2 cellular contexts compared by ENCODE assay signal in genomic region chr17:57106836-57107497, GRCh38.
A peak's percentile ranks its signal among the peaks of the same experiment; 100 is the strongest.
TF ChIP-seq lines count a peak whose summit lies in the region.

No MANE protein-coding gene starts in this region.

TF ChIP-seq in HepG2, 621 proteins besides CTCF, POLR2A, EP300 and RAD21 (continues in another document):
- 0 out of 4 replicates have a peak, but pooled peaks of 1 of the 2 experiments have one; percentile 5 for TF ChIP-seq HMGXB4 (CRISPR knock-in tag; IDR thresholded peaks at IDR 0.05; ENCODE audit: borderline replicate concordance in 1 of 2, low read depth in 1 of 2)
- TF ChIP-seq ZNF605 (CRISPR knock-in tag; IDR thresholded peaks at IDR 0.05) = 0 out of 2 replicates have a peak, but pooled peaks have one; percentile 37
- TF ChIP-seq ZNF639 (CRISPR knock-in tag; conservative IDR thresholded peaks at IDR 0.05) = no peak
- 0 out of 2 replicates have a peak, but pooled peaks have one; percentile 52 for TF ChIP-seq CHCHD3 (CRISPR knock-in tag; IDR thresholded peaks at IDR 0.05)
- TF ChIP-seq NRL (CRISPR knock-in tag; IDR thresholded peaks at IDR 0.05; ENCODE audit: borderline replicate concordance) = 0 out of 2 replicates have a peak, but pooled peaks have one; percentile 29
- TF ChIP-seq RAD51 (IDR thresholded peaks at IDR 0.05; ENCODE audit: borderline replicate concordance) = no peak
- TF ChIP-seq KDM5B (CRISPR knock-in tag; IDR thresholded peaks at IDR 0.05; ENCODE audit: borderline replicate concordance) = peak; percentile 33; the same call in 1 of the 2 replicates
- TF ChIP-seq MED8 (CRISPR knock-in tag; IDR thresholded peaks at IDR 0.05; ENCODE audit: insufficient replicate concordance) = peak; percentile 49
- no peak for TF ChIP-seq ZNF234 (CRISPR knock-in tag; conservative IDR thresholded peaks at IDR 0.05)
- TF ChIP-seq ZZZ3 (CRISPR knock-in tag; IDR thresholded peaks at IDR 0.05; ENCODE audit: borderline replicate concordance) = 0 out of 2 replicates have a peak, but pooled peaks have one; percentile 13
- 0 out of 2 replicates have a peak, but pooled peaks have one; percentile 52 for TF ChIP-seq ZNF891 (CRISPR knock-in tag; IDR thresholded peaks at IDR 0.05)
- peak; percentile 13; the same call in 1 of the 2 replicates for TF ChIP-seq NR0B2 (CRISPR knock-in tag; IDR thresholded peaks at IDR 0.05)
- TF ChIP-seq NFKB2 (CRISPR knock-in tag; IDR thresholded peaks at IDR 0.05; ENCODE audit: borderline replicate concordance) = peak; percentile 11; the same call in 1 of the 2 replicates
- 0 out of 2 replicates have a peak, but pooled peaks have one; percentile 14 for TF ChIP-seq ZFP91 (CRISPR knock-in tag; IDR thresholded peaks at IDR 0.05; ENCODE audit: borderline replicate concordance)
- no peak for TF ChIP-seq ZNF225 (CRISPR knock-in tag; IDR thresholded peaks at IDR 0.05)
- peak; percentile 5; the same call in 1 of the 2 replicates for TF ChIP-seq ZNF776 (CRISPR knock-in tag; IDR thresholded peaks at IDR 0.05)
- peak; percentile 19; the same call in 1 of the 2 replicates for TF ChIP-seq HIVEP1 (CRISPR knock-in tag; IDR thresholded peaks at IDR 0.05)
- no peak for TF ChIP-seq ATAD3A (CRISPR knock-in tag; IDR thresholded peaks at IDR 0.05)
- TF ChIP-seq ZNF12 (CRISPR knock-in tag; IDR thresholded peaks at IDR 0.05) = no peak

TF ChIP-seq in H1, 55 proteins besides CTCF, POLR2A, EP300 and RAD21:
- no peak for TF ChIP-seq RNF2 (IDR thresholded peaks at IDR 0.05; ENCODE audit: borderline replicate concordance, low read depth, low read length, missing control alignments, poor library complexity, severe bottlenecking)
- no peak for TF ChIP-seq CBX5 (IDR thresholded peaks at IDR 0.05; ENCODE audit: low read depth, low read length)
- TF ChIP-seq SP4 (IDR thresholded peaks at IDR 0.05; ENCODE audit: low read length) = no peak
- TF ChIP-seq ZNF274 (IDR thresholded peaks at IDR 0.05; ENCODE audit: borderline replicate concordance, extremely low read depth, low read length) = no peak
- no peak for TF ChIP-seq TAF1 (IDR thresholded peaks at IDR 0.05; ENCODE audit: low read depth, low read length)
- TF ChIP-seq CHD7 (IDR thresholded peaks at IDR 0.05; ENCODE audit: insufficient replicate concordance, low read length) = no peak
- TF ChIP-seq SAP30 (IDR thresholded peaks at IDR 0.05; ENCODE audit: insufficient read depth, insufficient replicate concordance, low read length) = no peak
